8 cellular contexts compared by ENCODE assay signal in genomic region chr12:8914033-8914715, GRCh38. TPM values are rescaled to one million over a fixed set of nuclear protein-coding genes. Genes with fewer than 3 reads are reported as not detected.
A peak's percentile ranks its signal among the peaks of the same experiment; 100 is the strongest.
DNase-seq lines count a peak whose midpoint lies in the region; ATAC-seq and TF ChIP-seq lines count a peak whose summit lies in the region.
"Not testable (repeated sequence)": the region's sequence is repeated elsewhere in the genome, so short reads cannot be mapped to it uniquely, and the experiment has no call there.

Gene PHC1, plus strand, starts transcription at chr12:8914509. Its CDS starts 3,169 bp downstream, at chr12:8917678.

- not testable (repeated sequence) for H3K9me3 ChIP-seq in DOHH2 (ENCODE audit: control insufficient read depth, insufficient read depth, low read length); HAP-1; MG63; SK-N-SH

- H3F3A ChIP-seq in DOHH2 (ENCODE audit: control insufficient read depth, insufficient read depth) (peaks cover 22% of the 10 kb centered on the region), SK-N-SH (replicated peaks; ENCODE audit: insufficient read depth) (peaks cover 11% of the 10 kb centered on the region)

- not testable (repeated sequence) for H3K36me3 ChIP-seq in DOHH2 (ENCODE audit: control insufficient read depth, low read length); HAP-1 (replicated peaks); MG63
- H3K36me3 ChIP-seq in SK-N-SH (replicated peaks in 1 of 2; ENCODE audit: control insufficient read depth in 1 of 2, insufficient read depth in 2 of 2, low read length in 1 of 2) = peaks cover 4 to 11% of the 10 kb centered on the region in 2 experiments

- H3K27me3 Mint-ChIP-seq in nephron (ENCODE audit: low read depth); stimulated activated memory B cell treated with anti-CD40 and anti-IgM and Interleukin-4, amounts not matched to agents 10 μg/mL and 1 μg/mL and 100 μg/mL, for 72 hours: not testable (repeated sequence)

- POLR2A ChIA-PET in SK-N-SH (lab: Yijun Ruan, JAX) = interaction anchor here (1.3 to 2.3 kb wide), 2 partner anchors 36 to 227 kb away, joined by 4 to 19 read pairs; partner anchors contain the start of gene M6PR

- TF ChIP-seq RAD21 in SK-N-SH (IDR thresholded peaks at IDR 0.05; ENCODE audit: low read length) = not testable (repeated sequence)

- in situ Hi-C loops in HAP-1 (cut with MboI; ENCODE audit: low sequenced_read_pairs) = not testable (repeated sequence)

- H3K4me2 ChIP-seq in DOHH2 (ENCODE audit: low read length) (peak within 1 kb of the TSS; percentile 83), SK-N-SH (peak within 1 kb of the TSS; percentile 88)

- peak within 1 kb of the TSS; percentile 98 to 100 (median 99) for H3K27ac Mint-ChIP-seq in nephron
- H3K27ac Mint-ChIP-seq in stimulated activated memory B cell treated with anti-CD40 and anti-IgM and Interleukin-4, amounts not matched to agents 10 μg/mL and 1 μg/mL and 100 μg/mL, for 72 hours = not testable (repeated sequence)

- CTCF ChIA-PET in SK-N-SH (lab: Yijun Ruan, JAX) = interaction anchor here (0.6 to 3.8 kb wide), 7 partner anchors 10 to 199 kb away, joined by 3 to 26 read pairs (median 4); partner anchors contain the start of gene M6PR

- 1% methylated on average over 26 of the region's 57 CpGs for WGBS in SK-N-SH (ENCODE audit: low lambda C conversion rate)

- H3K36me3 Mint-ChIP-seq in nephron (ENCODE audit: low read depth); stimulated activated memory B cell treated with anti-CD40 and anti-IgM and Interleukin-4, amounts not matched to agents 10 μg/mL and 1 μg/mL and 100 μg/mL, for 72 hours: not testable (repeated sequence)

- H3K4me1 ChIP-seq in DOHH2 (ENCODE audit: control insufficient read depth, low read length) (peaks cover 51% of the 10 kb centered on the region), HAP-1 (peaks cover 43% of the 10 kb centered on the region), SK-N-SH (ENCODE audit: control insufficient read depth in 1 of 2, insufficient read depth in 2 of 2, low read depth in 1 of 2, low read length in 1 of 2) (peaks cover 15 to 16% of the 10 kb centered on the region in 2 experiments; a peak in 3 of 4 replicates)

- H3K27ac ChIP-seq in DOHH2 (ENCODE audit: low read depth, low read length) = peak within 1 kb of the TSS; percentile 75
- peak within 1 kb of the TSS; percentile 95 to 97 for H3K27ac ChIP-seq in SK-N-SH (ENCODE audit: low read depth in 2 of 2, low read length in 1 of 2)

- not testable (repeated sequence) for H3K9me3 Mint-ChIP-seq in nephron; stimulated activated memory B cell treated with anti-CD40 and anti-IgM and Interleukin-4, amounts not matched to agents 10 μg/mL and 1 μg/mL and 100 μg/mL, for 72 hours

- peak within 1 kb of the TSS; percentile 99 for H2AFZ ChIP-seq in SK-N-SH (ENCODE audit: low read depth)

- not testable (repeated sequence) for H3K9me2 ChIP-seq in DOHH2 (replicated peaks; ENCODE audit: control insufficient read depth, low read length); SK-N-SH

- peaks cover 23% of the 10 kb centered on the region for H3K4me1 Mint-ChIP-seq in nephron
- H3K4me1 Mint-ChIP-seq in stimulated activated memory B cell treated with anti-CD40 and anti-IgM and Interleukin-4, amounts not matched to agents 10 μg/mL and 1 μg/mL and 100 μg/mL, for 72 hours = peaks cover 15% of the 10 kb centered on the region

- not testable (repeated sequence) for H3K27me3 ChIP-seq in DOHH2 (ENCODE audit: control insufficient read depth, low read length); HAP-1 (ENCODE audit: low read depth); MG63; SK-N-SH (ENCODE audit: insufficient read depth)

- TF ChIP-seq CTCF in DOHH2 (IDR thresholded peaks at IDR 0.05; ENCODE audit: low read depth, low read length, poor library complexity, severe bottlenecking) (peak; percentile 49), SK-N-SH (IDR thresholded peaks at IDR 0.05) (peak; percentile 57), fibroblast of villous mesenchyme (IDR thresholded peaks at IDR 0.05; ENCODE audit: insufficient read depth, low read depth, low read length) (peak; percentile 57), nephron (IDR thresholded peaks at IDR 0.05; ENCODE audit: unreplicated experiment in 3 of 3) (peak in 2 of 3 experiments; percentile 35 to 44)

- peak within 1 kb of the TSS; percentile 93 to 97 (median 94) for H3K4me3 Mint-ChIP-seq in nephron
- peak within 1 kb of the TSS; percentile 84 for H3K4me3 Mint-ChIP-seq in stimulated activated memory B cell treated with anti-CD40 and anti-IgM and Interleukin-4, amounts not matched to agents 10 μg/mL and 1 μg/mL and 100 μg/mL, for 72 hours

- H3K4me3 ChIP-seq in DOHH2 (ENCODE audit: low read length) (peak within 1 kb of the TSS; percentile 98), HAP-1 (peak within 1 kb of the TSS; percentile 63), MG63 (peak within 1 kb of the TSS; percentile 72), SK-N-SH (ENCODE audit: low read depth in 2 of 2, low read length in 1 of 2) (peak within 1 kb of the TSS; percentile 74 to 89), fibroblast of villous mesenchyme (ENCODE audit: low read depth, low read length) (peak within 1 kb of the TSS; percentile 76)

- H4K20me1 ChIP-seq in DOHH2 (ENCODE audit: control insufficient read depth, insufficient read depth, low read depth, low read length); SK-N-SH (ENCODE audit: insufficient read depth): not testable (repeated sequence)

- DNase-seq in HAP-1 (ENCODE audit: low spot score in 2 of 2) = peak; percentile 79 to 90
- peak; percentile 79 for DNase-seq in MG63
- DNase-seq in SK-N-SH = peak; percentile 97
- peak; percentile 76 for DNase-seq in activated naive CD4-positive, alpha-beta T cell treated with Interleukin-2 at 50 U/mL for 16 hours
- peak; percentile 77 for DNase-seq in fibroblast of villous mesenchyme (ENCODE audit: low read depth)

- H3K79me2 ChIP-seq in DOHH2 (ENCODE audit: control insufficient read depth, low read length) (peaks cover 26% of the 10 kb centered on the region), SK-N-SH (ENCODE audit: insufficient read depth) (peaks cover 28% of the 10 kb centered on the region)

- not testable (repeated sequence) for TF ChIP-seq EP300 in SK-N-SH (IDR thresholded peaks at IDR 0.05; ENCODE audit: borderline replicate concordance in 1 of 2, low read depth in 1 of 2, low read length in 1 of 2)

- peak; percentile 85 for ATAC-seq in stimulated activated memory B cell treated with anti-CD40 and anti-IgM and Interleukin-4, amounts not matched to agents 10 μg/mL and 1 μg/mL and 100 μg/mL, for 72 hours

- H3K9ac ChIP-seq in SK-N-SH = peak within 1 kb of the TSS; percentile 88

TF ChIP-seq in SK-N-SH, 30 proteins besides CTCF, POLR2A, EP300 and RAD21:
- peak; percentile 53; the same call in 1 of the 2 replicates for TF ChIP-seq GABPA (IDR thresholded peaks at IDR 0.05; ENCODE audit: low read depth)
- 0 out of 2 replicates have a peak, but pooled peaks have one; percentile 40 for TF ChIP-seq MXI1 (IDR thresholded peaks at IDR 0.05; ENCODE audit: low read depth, low read length)
- peak; percentile 56; the same call in 1 of the 2 replicates for TF ChIP-seq YY1 (IDR thresholded peaks at IDR 0.05; ENCODE audit: low read depth)
- peak; percentile 18; the same call in 1 of the 2 replicates for TF ChIP-seq POLR2AphosphoS5 (IDR thresholded peaks at IDR 0.05; ENCODE audit: low read depth, low read length)

RNA-seq across cellular contexts. Expression of gene PHC1, which starts in this region (rescaled TPM):
- 5.9 and 13.0 TPM in 2 replicates for total RNA-seq in MG63 (2014; rRNA removed; shearing (Covaris generic); ENCODE audit: low replicate concordance)
- 27.0 and 34.2 TPM in 2 replicates for polyA plus RNA-seq in SK-N-SH (2012; rRNA removed)
- polyA plus RNA-seq in SK-N-SH (2012; cell fraction: cytosol; rRNA removed) = 21.0 and 21.9 TPM in 2 replicates
- 122 and 135 TPM in 2 replicates for polyA plus RNA-seq in SK-N-SH (2012; cell fraction: nucleus; rRNA removed)
- total RNA-seq in fibroblast of villous mesenchyme = 13.2 and 13.8 TPM in 2 replicates

Comparison
In these comparisons a context has a peak if more than half of its experiments do, and no peak if none do; other contexts are left out.
1. Peak in every context shown above with its lines: DNase-seq, ATAC-seq, H3K4me3 ChIP-seq and H3K27ac ChIP-seq.